ENCODE assay signal across 1 cellular context in genomic region chr5:181107699-181108098, GRCh38.
TF ChIP-seq lines count a peak whose summit lies in the region.

No MANE protein-coding gene starts in this region.

TF ChIP-seq in K562, 482 proteins besides CTCF, POLR2A, EP300 and RAD21 (continued from another document and continues in another):
- TF ChIP-seq CEBPZ (IDR thresholded peaks at IDR 0.05; ENCODE audit: borderline replicate concordance, low read depth, low read length): no peak
- no peak for TF ChIP-seq GABPB2 (CRISPR knock-in tag; conservative IDR thresholded peaks at IDR 0.05)
- TF ChIP-seq THAP12 (CRISPR knock-in tag; IDR thresholded peaks at IDR 0.05): no peak
- no peak for TF ChIP-seq RBM17 (IDR thresholded peaks at IDR 0.05; ENCODE audit: borderline replicate concordance, low read depth, low read length)
- TF ChIP-seq TBL1XR1 (IDR thresholded peaks at IDR 0.05; ENCODE audit: low read length in 2 of 2): peak; percentile 47 to 67; a peak in 3 of 4 replicates
- no peak for TF ChIP-seq TAF9B (IDR thresholded peaks at IDR 0.05; ENCODE audit: partially characterized antibody)
- TF ChIP-seq RNF2 (IDR thresholded peaks at IDR 0.05): peak; percentile 55; the same call in 1 of the 2 replicates
- peak; percentile 42; the same call in 1 of the 2 replicates for TF ChIP-seq ZBTB33 (CRISPR knock-in tag; IDR thresholded peaks at IDR 0.05)
- no peak for TF ChIP-seq E2F4 (CRISPR knock-in tag; IDR thresholded peaks at IDR 0.05; ENCODE audit: low read depth)
- no peak for TF ChIP-seq ZNF639 (CRISPR knock-in tag; conservative IDR thresholded peaks at IDR 0.05 in 1 of 2, IDR thresholded peaks at IDR 0.05 in 1 of 2)
- TF ChIP-seq KHSRP (IDR thresholded peaks at IDR 0.05): no peak
- TF ChIP-seq NCOR1 (IDR thresholded peaks at IDR 0.05): peak; percentile 82; the same call in 1 of the 2 replicates
- no peak for TF ChIP-seq MEF2A (IDR thresholded peaks at IDR 0.05; ENCODE audit: control insufficient read depth, low read depth, low read length)
- no peak for TF ChIP-seq RNF219 (CRISPR knock-in tag; IDR thresholded peaks at IDR 0.05)
- no peak for TF ChIP-seq ZNF175 (CRISPR knock-in tag; IDR thresholded peaks at IDR 0.05; ENCODE audit: low read depth)
- no peak for TF ChIP-seq KDM4B (IDR thresholded peaks at IDR 0.05; ENCODE audit: borderline replicate concordance in 2 of 2, low read depth in 1 of 2)
- no peak for TF ChIP-seq PHB2 (IDR thresholded peaks at IDR 0.05; ENCODE audit: low read depth)
- TF ChIP-seq FOXA1 (IDR thresholded peaks at IDR 0.05; ENCODE audit: borderline replicate concordance): no peak
- TF ChIP-seq CBFA2T3 (IDR thresholded peaks at IDR 0.05): peak; percentile 91
- TF ChIP-seq ZNF184 (CRISPR knock-in tag; IDR thresholded peaks at IDR 0.05): no peak
- TF ChIP-seq ZNF217 (CRISPR knock-in tag; IDR thresholded peaks at IDR 0.05): no peak
- no peak for TF ChIP-seq CBX3 (IDR thresholded peaks at IDR 0.05; ENCODE audit: borderline replicate concordance in 1 of 2, low read length in 2 of 2)
- TF ChIP-seq KLF16 (IDR thresholded peaks at IDR 0.05): peak; percentile 89
- TF ChIP-seq NR3C1 (CRISPR knock-in tag; IDR thresholded peaks at IDR 0.05): no peak
- TF ChIP-seq EGR1 (conservative IDR thresholded peaks at IDR 0.05): peak; percentile 91
- no peak for TF ChIP-seq ZNF253 (CRISPR knock-in tag; conservative IDR thresholded peaks at IDR 0.05)
- no peak for TF ChIP-seq ZNF586 (CRISPR knock-in tag; conservative IDR thresholded peaks at IDR 0.05)
- TF ChIP-seq RBM34 (IDR thresholded peaks at IDR 0.05; ENCODE audit: borderline replicate concordance, insufficient read depth, low read length): no peak
- peak; percentile 40; the same call in 1 of the 2 replicates for TF ChIP-seq LCOR (CRISPR knock-in tag; IDR thresholded peaks at IDR 0.05)
- no peak for TF ChIP-seq NR0B1 (IDR thresholded peaks at IDR 0.05; ENCODE audit: partially characterized antibody)
- no peak for TF ChIP-seq RERE (CRISPR knock-in tag; IDR thresholded peaks at IDR 0.05; ENCODE audit: borderline replicate concordance)
- no peak for TF ChIP-seq ATF3 (IDR thresholded peaks at IDR 0.05)
- TF ChIP-seq ATF3 (CRISPR knock-in tag; conservative IDR thresholded peaks at IDR 0.05): 0 out of 2 replicates have a peak, but pooled peaks have one; percentile 14
- no peak for TF ChIP-seq ZNF644 (tag; IDR thresholded peaks at IDR 0.05; ENCODE audit: low read depth)
- no peak for TF ChIP-seq SMAD1 (IDR thresholded peaks at IDR 0.05; ENCODE audit: low read depth, low read length, partially characterized antibody)
- TF ChIP-seq ZNF707 (CRISPR knock-in tag; conservative IDR thresholded peaks at IDR 0.05): no peak
- no peak for TF ChIP-seq RB1 (IDR thresholded peaks at IDR 0.05; ENCODE audit: low read depth)
